14 cellular contexts compared by ENCODE assay signal in the genomic region with DNA sequence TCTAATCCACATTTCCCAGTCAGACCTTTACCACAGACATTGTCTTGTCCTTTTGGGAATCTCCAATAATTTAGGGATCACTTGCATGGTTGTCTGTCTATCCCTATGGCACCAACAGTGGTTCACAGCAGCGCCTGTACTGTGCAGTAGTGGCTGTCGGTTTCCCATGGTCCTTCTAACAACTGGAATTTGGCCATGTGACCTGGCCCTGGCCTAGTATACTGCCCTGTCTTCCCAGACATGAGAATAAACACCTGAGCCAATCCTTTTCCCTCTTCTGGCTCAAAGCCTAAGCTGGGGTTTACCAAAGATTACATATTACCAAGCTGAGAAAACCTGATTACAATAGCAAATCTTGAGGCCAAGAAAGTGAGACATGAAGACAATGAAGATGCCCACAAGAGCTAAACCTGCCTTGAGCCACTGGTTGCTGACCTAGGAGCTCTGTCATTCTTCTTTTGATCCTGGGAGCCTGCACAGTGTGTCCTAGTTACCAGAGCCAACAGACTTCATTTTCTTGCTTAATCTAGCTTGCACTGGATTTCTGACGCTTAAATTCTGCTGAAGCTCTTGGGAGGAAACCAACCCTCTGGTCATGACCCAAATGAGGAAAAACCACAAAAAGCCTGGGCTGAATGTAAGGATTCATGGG.
DNase-seq lines count a peak whose midpoint lies in the region; ATAC-seq, FAIRE-seq and TF ChIP-seq lines count a peak whose summit lies in the region.
"Had no signal": no experiment of that assay in that cellular context is flagged by ENCODE, and none has a peak within 500 bp of the region (broad histone marks: within the 10 kb centered on the region; RNA-seq: fewer than 3 reads in every experiment).

No MANE protein-coding gene starts in this region.

- H4K20me1 ChIP-seq in keratinocyte (ENCODE audit: control insufficient read depth, extremely low read depth, insufficient read depth, low read length): no peaks in the 10 kb centered on the region

- peak in 1 of 2 donors; percentile 16 for TF ChIP-seq POLR2A in adrenal gland (IDR thresholded peaks at IDR 0.05)

- H3K27me3 ChIP-seq in adrenal gland (no peaks in the 10 kb centered on the region), esophagus (ENCODE audit: control insufficient read depth in 1 of 2, insufficient read depth in 2 of 2, low read length in 2 of 2) (no peaks in the 10 kb centered on the region), keratinocyte (ENCODE audit: control insufficient read depth, extremely low read depth, insufficient read depth, low read length) (no peaks in the 10 kb centered on the region), upper lobe of right lung (no peaks in the 10 kb centered on the region)
- H3K27me3 ChIP-seq: foreskin keratinocyte had no signal

- no peaks in the 10 kb centered on the region for H3K9me3 ChIP-seq in adrenal gland (replicated peaks in 1 of 3)
- H3K9me3 ChIP-seq in esophagus (ENCODE audit: control insufficient read depth in 2 of 2, insufficient read depth in 1 of 2, low read depth in 1 of 2, low read length in 1 of 2): no peaks in the 10 kb centered on the region
- no peaks in the 10 kb centered on the region for H3K9me3 ChIP-seq in keratinocyte (ENCODE audit: control insufficient read depth, low read depth, low read length)
- no peaks in the 10 kb centered on the region for H3K9me3 ChIP-seq in upper lobe of right lung

- peaks cover 43 to 67% of the 10 kb centered on the region in 2 donors for H3K4me1 ChIP-seq in adrenal gland (replicated peaks in 1 of 2)
- peaks cover 2 to 9% of the 10 kb centered on the region in 2 donors for H3K4me1 ChIP-seq in esophagus (ENCODE audit: control insufficient read depth in 2 of 2, insufficient read depth in 2 of 2, low read length in 1 of 2)
- H3K4me1 ChIP-seq in keratinocyte (ENCODE audit: control insufficient read depth, extremely low read depth, insufficient read depth, low read length): no peaks in the 10 kb centered on the region
- H3K4me1 ChIP-seq in upper lobe of right lung: no peaks in the 10 kb centered on the region
- H3K4me1 ChIP-seq: foreskin keratinocyte had no signal

- no peak overlapping the region for H3K4me2 ChIP-seq in keratinocyte (ENCODE audit: control insufficient read depth, extremely low read depth, insufficient read depth, low read depth, low read length)

- DNase-seq in adrenal gland: peak in 4 of 7 donors; percentile 53 to 71 (median 58)
- DNase-seq in keratinocyte (ENCODE audit: low read depth, low spot score): no peak
- DNase-seq in upper lobe of right lung: no peak
- DNase-seq in NCI-H82 treated with DMSO at 0.1 percent for 48 hours (lab: John Stamatoyannopoulos, UW; ENCODE audit: unreplicated experiment): no peak
- DNase-seq in COLO668 (lab: John Stamatoyannopoulos, UW; ENCODE audit: unreplicated experiment): no peak
- DNase-seq: activated naive CD4-positive, alpha-beta T cell treated with anti-CD3 and anti-CD28 coated beads, Interleukin-2, amount 10 ng/mL, durations not matched to agents 7 days and 5 days; foreskin keratinocyte; NCI-H1694 treated with DMSO at 0.1 percent for 48 hours; NCI-H524 treated with DMSO at 0.1 percent for 48 hours; RPMI8226; T-helper 1 cell had no signal

- dilution Hi-C loops in keratinocyte (cut with MboI; ENCODE audit: extremely low pct_ligation_motif_present, low sequenced_read_pairs): no loop called here

- H3K36me3 ChIP-seq in adrenal gland (replicated peaks in 1 of 2): no peaks in the 10 kb centered on the region
- H3K36me3 ChIP-seq in esophagus (ENCODE audit: control insufficient read depth in 2 of 2, insufficient read depth in 2 of 2, low read length in 1 of 2): no peaks in the 10 kb centered on the region
- peaks cover 0 to 5% of the 10 kb centered on the region in 2 experiments for H3K36me3 ChIP-seq in keratinocyte (ENCODE audit: control insufficient read depth in 2 of 2, extremely low read depth in 1 of 2, insufficient read depth in 2 of 2, low read length in 2 of 2)
- H3K36me3 ChIP-seq in upper lobe of right lung: no peaks in the 10 kb centered on the region

- no peaks in the 10 kb centered on the region for H3K9me1 ChIP-seq in keratinocyte (ENCODE audit: control insufficient read depth, extremely low read depth, insufficient read depth, low read length)

- H3K27ac ChIP-seq in adrenal gland (peak overlapping the region; percentile 80 to 96 (median 92)), esophagus (ENCODE audit: low read depth in 2 of 2, low read length in 1 of 2) (peak overlapping the region; percentile 41), keratinocyte (ENCODE audit: control insufficient read depth, insufficient read depth, low read length) (no peak overlapping the region), upper lobe of right lung (no peak overlapping the region)
- H3K27ac ChIP-seq: foreskin keratinocyte had no signal

- peak; percentile 9 for FAIRE-seq in keratinocyte (lab: Jason Lieb, UNC)

- H3K9ac ChIP-seq in keratinocyte (ENCODE audit: control insufficient read depth, extremely low read depth, insufficient read depth, low read length): no peak overlapping the region

- H2AFZ ChIP-seq in keratinocyte (ENCODE audit: control insufficient read depth, low read length): no peak overlapping the region

- ATAC-seq in upper lobe of right lung (peak; percentile 38), GM18502 (IDR thresholded peaks at IDR 0.05; ENCODE audit: poor library complexity, unreplicated experiment) (no peak)
- ATAC-seq: foreskin keratinocyte had no signal

- TF ChIP-seq CTCF in adrenal gland (IDR thresholded peaks at IDR 0.05) (no peak), keratinocyte (optimal IDR thresholded peaks at IDR 0.05 in 1 of 3, IDR thresholded peaks at IDR 0.05 in 1 of 3, conservative IDR thresholded peaks at IDR 0.05 in 1 of 3; ENCODE audit: extremely low read depth in 1 of 3, insufficient read depth in 2 of 3, low read length in 3 of 3) (no peak), upper lobe of right lung (IDR thresholded peaks at IDR 0.05) (no peak)

- intact Hi-C loops in adrenal gland (cut with DNase I) (no loop called here), upper lobe of right lung (cut with DNase I) (no loop called here)

- 33 to 58% (median 45%) methylated on average over 3 of the region's 3 CpGs for WGBS in adrenal gland, 4 donors
- 62 to 65% methylated on average over 3 of the region's 3 CpGs for WGBS in esophagus, 2 donors

- peaks cover 20% of the 10 kb centered on the region for H3K79me2 ChIP-seq in keratinocyte (ENCODE audit: control insufficient read depth, insufficient read depth, low read length)

- H3K4me3 ChIP-seq in adrenal gland (no peak overlapping the region), esophagus (ENCODE audit: low read depth in 1 of 2, low read length in 2 of 2) (no peak overlapping the region), keratinocyte (ENCODE audit: control insufficient read depth in 2 of 3, extremely low read depth in 1 of 3, insufficient read depth in 2 of 3, low read depth in 1 of 3, low read length in 3 of 3) (no peak overlapping the region), upper lobe of right lung (no peak overlapping the region)
- H3K4me3 ChIP-seq: coronary artery had no signal

Comparison
In these comparisons a context has a peak if more than half of its experiments do, and no peak if none do; other contexts are left out.
1. DNase-seq: peak in adrenal gland (4 of 7); none in keratinocyte (single experiment), upper lobe of right lung (single experiment), NCI-H82 treated with DMSO at 0.1 percent for 48 hours (single experiment) and COLO668 (single experiment).
2. H3K27ac ChIP-seq: peak in adrenal gland (5 of 5) and esophagus (2 of 2); none in keratinocyte (single experiment) and upper lobe of right lung (single experiment).